Comparison of ENCODE assay signal across 1 cellular context in genomic region chr18:42340423-42341009, GRCh38.
TF ChIP-seq lines count a peak whose summit lies in the region.

No MANE protein-coding gene starts in this region.

TF ChIP-seq in HepG2, 621 proteins besides CTCF, POLR2A, EP300 and RAD21 (continued from another document):
- TF ChIP-seq ZMYM4 (CRISPR knock-in tag; IDR thresholded peaks at IDR 0.05) (peak; percentile 26; the same call in 1 of the 2 replicates), EHMT2 (IDR thresholded peaks at IDR 0.05; ENCODE audit: borderline replicate concordance, low read depth, low read length) (peak; percentile 36; the same call in 1 of the 2 replicates)
